In genomic region chr12:54286042-54286931, GRCh38 we compare ENCODE assay signal across 1 cellular context.
TF ChIP-seq lines count a peak whose summit lies in the region.

No MANE protein-coding gene starts in this region.

TF ChIP-seq in GM12878, 131 proteins besides CTCF, POLR2A, EP300 and RAD21:
- TF ChIP-seq HDGF (IDR thresholded peaks at IDR 0.05): no peak
- TF ChIP-seq ZBED1 (IDR thresholded peaks at IDR 0.05; ENCODE audit: borderline replicate concordance): peak; percentile 74; the same call in 1 of the 2 replicates
- TF ChIP-seq FOS (IDR thresholded peaks at IDR 0.05; ENCODE audit: borderline replicate concordance, extremely low read depth, insufficient read length): no peak
- TF ChIP-seq POLR2AphosphoS5 (IDR thresholded peaks at IDR 0.05; ENCODE audit: low read length): peak; percentile 74
- peak; percentile 36; the same call in 2 of the 3 replicates for TF ChIP-seq POU2F2 (IDR thresholded peaks at IDR 0.05; ENCODE audit: borderline replicate concordance, low read depth, low read length)
- TF ChIP-seq RAD51 (IDR thresholded peaks at IDR 0.05): no peak
- peak; percentile 59 for TF ChIP-seq POLR2AphosphoS2 (IDR thresholded peaks at IDR 0.05; ENCODE audit: low read depth, low read length)
- TF ChIP-seq NFXL1 (IDR thresholded peaks at IDR 0.05; ENCODE audit: borderline replicate concordance): no peak
- no peak for TF ChIP-seq PBX3 (IDR thresholded peaks at IDR 0.05; ENCODE audit: insufficient replicate concordance, low read depth, low read length)
- TF ChIP-seq MAX (IDR thresholded peaks at IDR 0.05; ENCODE audit: low read depth, low read length): no peak
- no peak for TF ChIP-seq ETV6 (conservative IDR thresholded peaks at IDR 0.05 in 1 of 2, IDR thresholded peaks at IDR 0.05 in 1 of 2; ENCODE audit: borderline replicate concordance in 1 of 2, low read depth in 1 of 2)
- TF ChIP-seq ATF2 (IDR thresholded peaks at IDR 0.05; ENCODE audit: low read length): peak; percentile 16; the same call in 1 of the 2 replicates
- TF ChIP-seq CBFB (IDR thresholded peaks at IDR 0.05; ENCODE audit: low read depth): 0 out of 2 replicates have a peak, but pooled peaks have one; percentile 12
- no peak for TF ChIP-seq TARDBP (IDR thresholded peaks at IDR 0.05; ENCODE audit: borderline replicate concordance)
- no peak for TF ChIP-seq ZSCAN29 (IDR thresholded peaks at IDR 0.05)
- TF ChIP-seq PML (IDR thresholded peaks at IDR 0.05; ENCODE audit: low read length): peak; percentile 4; the same call in 1 of the 2 replicates
- TF ChIP-seq RUNX3 (IDR thresholded peaks at IDR 0.05; ENCODE audit: low read length): peak; percentile 16
- no peak for TF ChIP-seq TCF3 (IDR thresholded peaks at IDR 0.05; ENCODE audit: borderline replicate concordance, insufficient read depth, low read depth, low read length)
- no peak for TF ChIP-seq RFX5 (IDR thresholded peaks at IDR 0.05; ENCODE audit: low read depth, low read length)
- no peak for TF ChIP-seq CEBPZ (IDR thresholded peaks at IDR 0.05; ENCODE audit: low read depth, low read length)
- no peak for TF ChIP-seq TAF1 (IDR thresholded peaks at IDR 0.05; ENCODE audit: borderline replicate concordance, low read depth, low read length)
- no peak for TF ChIP-seq KAT2A (conservative IDR thresholded peaks at IDR 0.05; ENCODE audit: control insufficient read depth, low read depth, low read length)
- no peak for TF ChIP-seq RCOR1 (conservative IDR thresholded peaks at IDR 0.05; ENCODE audit: low read depth, low read length)
- peak; percentile 36; the same call in 1 of the 2 replicates for TF ChIP-seq BACH1 (IDR thresholded peaks at IDR 0.05; ENCODE audit: borderline replicate concordance)
- TF ChIP-seq SMAD5 (IDR thresholded peaks at IDR 0.05; ENCODE audit: low read depth): peak; percentile 59; the same call in 1 of the 2 replicates
